Comparison of ENCODE assay signal across 2 cellular contexts in genomic region chr10:131875501-131875900, GRCh38.
TF ChIP-seq lines count a peak whose summit lies in the region.

No MANE protein-coding gene starts in this region.

TF ChIP-seq in GM23338, 12 proteins besides CTCF, POLR2A, EP300 and RAD21 (continued from another document):
- no peak for TF ChIP-seq REST (IDR thresholded peaks at IDR 0.05; ENCODE audit: unreplicated experiment)
- no peak for TF ChIP-seq STAT1 (IDR thresholded peaks at IDR 0.05; ENCODE audit: unreplicated experiment)
- TF ChIP-seq POLR2AphosphoS5 (IDR thresholded peaks at IDR 0.05; ENCODE audit: low read depth): no peak
- TF ChIP-seq ZNF462 (CRISPR knock-in tag; IDR thresholded peaks at IDR 0.05): no peak
- no peak for TF ChIP-seq NANOG (IDR thresholded peaks at IDR 0.05; ENCODE audit: borderline replicate concordance)
- no peak for TF ChIP-seq ETS1 (IDR thresholded peaks at IDR 0.05)
- TF ChIP-seq CREB1 (CRISPR knock-in tag; IDR thresholded peaks at IDR 0.05; ENCODE audit: low read depth): no peak
- TF ChIP-seq JUNB (IDR thresholded peaks at IDR 0.05; ENCODE audit: unreplicated experiment): no peak
- no peak for TF ChIP-seq EZH2 (IDR thresholded peaks at IDR 0.05; ENCODE audit: low read depth, unreplicated experiment)
- no peak for TF ChIP-seq EZH2phosphoT487 (IDR thresholded peaks at IDR 0.05; ENCODE audit: unreplicated experiment)
TF ChIP-seq in GM23338: peak in this region for 0.

TF ChIP-seq in WTC11, 78 proteins besides CTCF, POLR2A, EP300 and RAD21 (continued from another document):
- TF ChIP-seq ZNF532 (CRISPR knock-in tag; IDR thresholded peaks at IDR 0.05; ENCODE audit: borderline replicate concordance) (no peak), E2F4 (CRISPR knock-in tag; IDR thresholded peaks at IDR 0.05; ENCODE audit: borderline replicate concordance, low read depth) (no peak), ZNF263 (CRISPR knock-in tag; IDR thresholded peaks at IDR 0.05; ENCODE audit: low read depth) (no peak), HMGXB4 (CRISPR knock-in tag; IDR thresholded peaks at IDR 0.05) (no peak), SOX15 (CRISPR knock-in tag; IDR thresholded peaks at IDR 0.05) (no peak), FOXK1 (CRISPR knock-in tag; IDR thresholded peaks at IDR 0.05) (no peak), PREB (CRISPR knock-in tag; IDR thresholded peaks at IDR 0.05; ENCODE audit: borderline replicate concordance) (no peak), IRF1 (CRISPR knock-in tag; IDR thresholded peaks at IDR 0.05) (no peak), MAX (CRISPR knock-in tag; IDR thresholded peaks at IDR 0.05) (no peak), RORB (CRISPR knock-in tag; IDR thresholded peaks at IDR 0.05) (no peak), ELF4 (CRISPR knock-in tag; IDR thresholded peaks at IDR 0.05; ENCODE audit: low read depth) (no peak), ATF3 (CRISPR knock-in tag; conservative IDR thresholded peaks at IDR 0.05) (no peak), OVOL2 (CRISPR knock-in tag; IDR thresholded peaks at IDR 0.05; ENCODE audit: borderline replicate concordance) (no peak), SMAD4 (CRISPR knock-in tag; IDR thresholded peaks at IDR 0.05) (no peak)
